8 cellular contexts compared by ENCODE assay signal in genomic region chr18:44682181-44682870, GRCh38. TPM values are rescaled to one million over a fixed set of nuclear protein-coding genes. Genes with fewer than 3 reads are reported as not detected.
A peak's percentile ranks its signal among the peaks of the same experiment; 100 is the strongest.
DNase-seq lines count a peak whose midpoint lies in the region; ATAC-seq and TF ChIP-seq lines count a peak whose summit lies in the region.

No MANE protein-coding gene starts in this region.

- no peak overlapping the region for H3K4me3 Mint-ChIP-seq in stimulated activated effector memory CD8-positive, alpha-beta T cell treated with anti-CD3 and anti-CD28 coated beads, Interleukin-12 subunit alpha, Interleukin-12 subunit beta, amount 100 ng/mL, for 72 hours

- peaks cover 15% of the 10 kb centered on the region for H3K4me1 ChIP-seq in foreskin keratinocyte
- peaks cover 45% of the 10 kb centered on the region in 2 donors for H3K4me1 ChIP-seq in gastrocnemius medialis

- no peak for TF ChIP-seq POLR2A in gastrocnemius medialis (IDR thresholded peaks at IDR 0.05)

- no peaks in the 10 kb centered on the region for H3K9me3 Mint-ChIP-seq in stimulated activated effector memory CD8-positive, alpha-beta T cell treated with anti-CD3 and anti-CD28 coated beads, Interleukin-12 subunit alpha, Interleukin-12 subunit beta, amount 100 ng/mL, for 72 hours

- no peaks in the 10 kb centered on the region for H3K27me3 ChIP-seq in foreskin keratinocyte
- no peaks in the 10 kb centered on the region for H3K27me3 ChIP-seq in gastrocnemius medialis

- no peak overlapping the region for H3K27ac Mint-ChIP-seq in stimulated activated effector memory CD8-positive, alpha-beta T cell treated with anti-CD3 and anti-CD28 coated beads, Interleukin-12 subunit alpha, Interleukin-12 subunit beta, amount 100 ng/mL, for 72 hours

- no peaks in the 10 kb centered on the region for H3K36me3 ChIP-seq in gastrocnemius medialis

- no peak for TF ChIP-seq CTCF in GM12865 (IDR thresholded peaks at IDR 0.05; ENCODE audit: insufficient read depth, low read depth, low read length, missing control alignments)
- TF ChIP-seq CTCF in foreskin keratinocyte (conservative IDR thresholded peaks at IDR 0.05) = no peak
- TF ChIP-seq CTCF in gastrocnemius medialis (IDR thresholded peaks at IDR 0.05 in 4 of 5, conservative IDR thresholded peaks at IDR 0.05 in 1 of 5) = no peak

- peak; percentile 31 for DNase-seq in GM12865 (ENCODE audit: low read depth)
- DNase-seq in NCI-H524 treated with DMSO at 0.1 percent for 48 hours (lab: John Stamatoyannopoulos, UW) = peak; percentile 28
- DNase-seq in foreskin keratinocyte = peak in 1 of 2 donors; percentile 42
- peak in 1 of 2 donors; percentile 41 for DNase-seq in gastrocnemius medialis
- DNase-seq in activated T-cell treated with anti-CD3 and anti-CD28 coated beads, Interleukin-2, amount 50 U/mL, for 48 hours = no peak
- no peak for DNase-seq in T1000 (lab: John Stamatoyannopoulos, UW)
- DNase-seq in stimulated activated effector memory CD8-positive, alpha-beta T cell treated with anti-CD3 and anti-CD28 coated beads, Interleukin-12 subunit alpha, Interleukin-12 subunit beta, amount 100 ng/mL, for 72 hours (ENCODE audit: low spot score in 2 of 2) = no peak
- DNase-seq in cerebellar nuclear complex (lab: John Stamatoyannopoulos, UW) = no peak

- peak overlapping the region; percentile 67 for H3K4me3 ChIP-seq in GM12865 (ENCODE audit: low read depth, low read length)
- H3K4me3 ChIP-seq in gastrocnemius medialis = peak overlapping the region; percentile 58 to 83 (median 79)

- peaks cover 19% of the 10 kb centered on the region for H3K36me3 Mint-ChIP-seq in stimulated activated effector memory CD8-positive, alpha-beta T cell treated with anti-CD3 and anti-CD28 coated beads, Interleukin-12 subunit alpha, Interleukin-12 subunit beta, amount 100 ng/mL, for 72 hours

- in situ Hi-C loops in gastrocnemius medialis (cut with MboI; ENCODE audit: low sequenced_read_pairs in 4 of 4) = loop anchor here in 1 of 4 donors (25.0 kb wide), 1 partner anchor 105 kb away; no protein-coding TSS in a partner anchor

- peaks cover 21% of the 10 kb centered on the region for H3K4me1 Mint-ChIP-seq in stimulated activated effector memory CD8-positive, alpha-beta T cell treated with anti-CD3 and anti-CD28 coated beads, Interleukin-12 subunit alpha, Interleukin-12 subunit beta, amount 100 ng/mL, for 72 hours

- H3K27ac ChIP-seq in foreskin keratinocyte (peak overlapping the region; percentile 27), gastrocnemius medialis (peak overlapping the region; percentile 86 to 100 (median 96))

- ATAC-seq in foreskin keratinocyte (peak; percentile 12), gastrocnemius medialis (peak in 1 of 2 donors; percentile 5)
- no peak for ATAC-seq in stimulated activated effector memory CD8-positive, alpha-beta T cell treated with anti-CD3 and anti-CD28 coated beads, Interleukin-12 subunit alpha, Interleukin-12 subunit beta, amount 100 ng/mL, for 72 hours

- no peaks in the 10 kb centered on the region for H3K9me3 ChIP-seq in gastrocnemius medialis

- intact Hi-C loops in gastrocnemius medialis (cut with DNase I; ENCODE audit: low total_unique reads) = loop anchor here (2.0 to 10.0 kb wide), 3 partner anchors 50 to 702 kb away; no protein-coding TSS in a partner anchor

RNA-seq across cellular contexts. Expression of gene SETBP1, which starts 1.6 kb away (rescaled TPM):
- total RNA-seq in foreskin keratinocyte = 5.8 and 9.8 TPM in 2 replicates
- polyA plus RNA-seq in foreskin keratinocyte = 0.94 and 1.1 TPM in 2 replicates
- total RNA-seq in gastrocnemius medialis = 10 to 100 TPM in 3 of 4 donors, 1 to 10 TPM in 1; 9.2 to 20.0 (median 15.3) TPM

Comparison
In these comparisons a context has a peak if more than half of its experiments do, and no peak if none do; other contexts are left out.
1. DNase-seq: peak in GM12865 (single experiment) and NCI-H524 treated with DMSO at 0.1 percent for 48 hours (single experiment); none in activated T-cell treated with anti-CD3 and anti-CD28 coated beads, Interleukin-2, amount 50 U/mL, for 48 hours (0 of 2), T1000 (single experiment), stimulated activated effector memory CD8-positive, alpha-beta T cell treated with anti-CD3 and anti-CD28 coated beads, Interleukin-12 subunit alpha, Interleukin-12 subunit beta, amount 100 ng/mL, for 72 hours (0 of 2) and cerebellar nuclear complex (0 of 2).